12 cellular contexts compared by ENCODE assay signal in genomic region chr19:53871448-53871847, GRCh38. TPM values are rescaled to one million over a fixed set of nuclear protein-coding genes. Genes with fewer than 3 reads are reported as not detected.
DNase-seq lines count a peak whose midpoint lies in the region; ATAC-seq and TF ChIP-seq lines count a peak whose summit lies in the region.
"Had no signal": no experiment of that assay in that cellular context is flagged by ENCODE, and none has a peak within 500 bp of the region (broad histone marks: within the 10 kb centered on the region; RNA-seq: fewer than 3 reads in every experiment).

No MANE protein-coding gene starts in this region.

- H2BK120ac ChIP-seq in mesenchymal stem cell (ENCODE audit: low read depth, low read length) = no peak overlapping the region

- H3K36me3 ChIP-seq in mesenchymal stem cell (ENCODE audit: control insufficient read depth in 1 of 2, insufficient read depth in 2 of 2, low read depth in 1 of 2, low read length in 2 of 2) = peaks cover 32 to 34% of the 10 kb centered on the region in 2 experiments
- H3K36me3 ChIP-seq in OCI-LY7 (ENCODE audit: insufficient read depth, low read length) = no peaks in the 10 kb centered on the region

- H3K4me3 ChIP-seq in mesenchymal stem cell (ENCODE audit: insufficient read depth in 1 of 2, low read depth in 1 of 2, low read length in 2 of 2) (no peak overlapping the region), OCI-LY7 (ENCODE audit: low read depth, low read length, poor library complexity, severe bottlenecking) (no peak overlapping the region)

- TF ChIP-seq CTCF in HFFc6 (IDR thresholded peaks at IDR 0.05) (no peak), OCI-LY7 (conservative IDR thresholded peaks at IDR 0.05; ENCODE audit: low read length) (no peak)

- BruUV-seq in OCI-LY7 (replicated peaks; lab: Mats Ljungman, UMichigan) = no TSS peak

- H3K9me3 Mint-ChIP-seq in HFFc6 = peaks cover 11% of the 10 kb centered on the region
- H3K9me3 Mint-ChIP-seq in activated CD4-positive, alpha-beta memory T cell treated with anti-CD3 and anti-CD28 coated beads for 36 hours = no peaks in the 10 kb centered on the region

- no peak overlapping the region for H4K91ac ChIP-seq in mesenchymal stem cell (ENCODE audit: low read length)

- H3K23ac ChIP-seq in mesenchymal stem cell (ENCODE audit: low read length in 2 of 2) = no peak overlapping the region

- H3K4me1 ChIP-seq in mesenchymal stem cell (ENCODE audit: control insufficient read depth, insufficient read depth, low read depth, low read length) (peaks cover 18% of the 10 kb centered on the region), OCI-LY7 (ENCODE audit: insufficient read depth, low read length, poor library complexity, severe bottlenecking) (peaks cover 26% of the 10 kb centered on the region)

- H3K14ac ChIP-seq in mesenchymal stem cell (ENCODE audit: low read length in 2 of 2) = no peak overlapping the region

- H4K20me1 ChIP-seq in OCI-LY7 (ENCODE audit: insufficient read depth, low read length) = no peaks in the 10 kb centered on the region

- H3K9me3 ChIP-seq in mesenchymal stem cell (ENCODE audit: control insufficient read depth, low read length) (no peaks in the 10 kb centered on the region), OCI-LY7 (ENCODE audit: low read length) (no peaks in the 10 kb centered on the region)

- no peak overlapping the region for H4K8ac ChIP-seq in mesenchymal stem cell (ENCODE audit: low read length)

- H3K79me1 ChIP-seq in mesenchymal stem cell (replicated peaks; ENCODE audit: low read length, poor library complexity, severe bottlenecking) = peaks cover 20% of the 10 kb centered on the region

- intact Hi-C loops in activated CD4-positive, alpha-beta memory T cell treated with anti-CD3 and anti-CD28 coated beads for 36 hours (cut with micrococcal nuclease) = no loop called here
- intact Hi-C loops in OCI-LY7 (cut with micrococcal nuclease; ENCODE audit: unreplicated experiment) = no loop called here

- H2BK15ac ChIP-seq in mesenchymal stem cell (ENCODE audit: low read depth, poor library complexity, severe bottlenecking) = no peak overlapping the region

- no peak overlapping the region for H2BK5ac ChIP-seq in mesenchymal stem cell (ENCODE audit: low read depth, low read length, poor library complexity, severe bottlenecking)

- H3K27ac ChIP-seq in mesenchymal stem cell (ENCODE audit: low read length, poor library complexity, severe bottlenecking) = no peak overlapping the region
- no peak overlapping the region for H3K27ac ChIP-seq in OCI-LY7 (ENCODE audit: low read depth, low read length, poor library complexity, severe bottlenecking)

- H2AFZ ChIP-seq in mesenchymal stem cell (ENCODE audit: low read depth, low read length) = no peak overlapping the region
- no peak overlapping the region for H2AFZ ChIP-seq in OCI-LY7 (ENCODE audit: low read length)

- no peak for ATAC-seq in GM18907 (IDR thresholded peaks at IDR 0.05; ENCODE audit: unreplicated experiment)

- no peak overlapping the region for H2BK12ac ChIP-seq in mesenchymal stem cell (ENCODE audit: low read length in 2 of 2)

- no peak overlapping the region for H3K18ac ChIP-seq in mesenchymal stem cell (ENCODE audit: low read depth in 1 of 2, low read length in 2 of 2)

- peaks cover 58% of the 10 kb centered on the region for H3K36me3 Mint-ChIP-seq in HFFc6 (ENCODE audit: low read depth)
- H3K36me3 Mint-ChIP-seq in activated CD4-positive, alpha-beta memory T cell treated with anti-CD3 and anti-CD28 coated beads for 36 hours = peaks cover 17% of the 10 kb centered on the region

- peak overlapping the region; percentile 54 for H3K9ac ChIP-seq in mesenchymal stem cell (ENCODE audit: low read length)

- 91% methylated on average over 6 of the region's 7 CpGs for WGBS in mesenchymal stem cell

- H3K27me3 Mint-ChIP-seq in HFFc6 (ENCODE audit: insufficient read depth) = peaks cover 62% of the 10 kb centered on the region
- no peaks in the 10 kb centered on the region for H3K27me3 Mint-ChIP-seq in activated CD4-positive, alpha-beta memory T cell treated with anti-CD3 and anti-CD28 coated beads for 36 hours

- H3K4me3 Mint-ChIP-seq in HFFc6 = peak overlapping the region; percentile 71
- no peak overlapping the region for H3K4me3 Mint-ChIP-seq in activated CD4-positive, alpha-beta memory T cell treated with anti-CD3 and anti-CD28 coated beads for 36 hours

- POLR2A ChIA-PET in activated CD4-positive, alpha-beta memory T cell treated with anti-CD3 and anti-CD28 coated beads for 36 hours (lab: Charles Lee) = no interaction called here
- POLR2A ChIA-PET in OCI-LY7 (lab: Charles Lee) = no interaction called here

- H3K79me2 ChIP-seq in OCI-LY7 (ENCODE audit: insufficient read depth, low read depth, low read length) = no peaks in the 10 kb centered on the region

- no peaks in the 10 kb centered on the region for H3K9me2 ChIP-seq in OCI-LY7 (ENCODE audit: insufficient read depth, low read length)

- no peak overlapping the region for H3K4ac ChIP-seq in mesenchymal stem cell (ENCODE audit: low read depth in 1 of 2, low read length in 2 of 2)

- no peak overlapping the region for H2AK5ac ChIP-seq in mesenchymal stem cell (ENCODE audit: low read length, severe bottlenecking)

- DNase-seq in AML-193 (lab: John Stamatoyannopoulos, UW) (peak; percentile 78), HFFc6 (no peak), mesenchymal stem cell (peak; percentile 51), OCI-LY7 (ENCODE audit: low spot score) (no peak), RKO (ENCODE audit: low spot score) (no peak), NCI-H69 (lab: John Stamatoyannopoulos, UW) (no peak)
- no peak for DNase-seq in activated CD4-positive, alpha-beta memory T cell treated with anti-CD3 and anti-CD28 coated beads for 36 hours
- DNase-seq: NCI-H2081 had no signal

- H3K4me1 Mint-ChIP-seq in HFFc6 (ENCODE audit: low read depth) = peaks cover 40% of the 10 kb centered on the region
- H3K4me1 Mint-ChIP-seq in activated CD4-positive, alpha-beta memory T cell treated with anti-CD3 and anti-CD28 coated beads for 36 hours (ENCODE audit: low read depth) = peaks cover 46% of the 10 kb centered on the region

- H3K27me3 ChIP-seq in mesenchymal stem cell (ENCODE audit: control insufficient read depth in 1 of 2, insufficient read depth in 1 of 2, low read length in 2 of 2) = no peaks in the 10 kb centered on the region

- H3K27ac Mint-ChIP-seq in HFFc6 = peak overlapping the region; percentile 73
- H3K27ac Mint-ChIP-seq in activated CD4-positive, alpha-beta memory T cell treated with anti-CD3 and anti-CD28 coated beads for 36 hours = peak overlapping the region; percentile 33

- CTCF ChIA-PET in activated CD4-positive, alpha-beta memory T cell treated with anti-CD3 and anti-CD28 coated beads for 36 hours (lab: Charles Lee) = interaction anchor here (1.5 kb wide), 1 partner anchor 10 kb away, joined by 6 read pairs; the partner anchor contains the start of gene PRKCG
- CTCF ChIA-PET in OCI-LY7 (lab: Charles Lee; ENCODE audit: unreplicated experiment) = no interaction called here

- H3K4me2 ChIP-seq in mesenchymal stem cell (ENCODE audit: low read length, poor library complexity, severe bottlenecking) (no peak overlapping the region), OCI-LY7 (ENCODE audit: low read length) (no peak overlapping the region)

RNA-seq across cellular contexts. Expression of gene MYADM, which starts 3.8 kb away (rescaled TPM):
- total RNA-seq in HFFc6 (2021; fragmentation: NEBNext Ultra II Directional; extraction: Animal tissue kit (Norgen Biotek cat#: 25700)) = 100 to 1,000 TPM; 304 to 350 (median 316) TPM
- 10 to 100 TPM; 40.3 to 45.5 TPM for total RNA-seq in activated CD4-positive, alpha-beta memory T cell treated with anti-CD3 and anti-CD28 coated beads for 36 hours
- 318 TPM for polyA plus RNA-seq in mesenchymal stem cell (2013, experiment 1 of 2)
- 307 TPM for polyA plus RNA-seq in mesenchymal stem cell (2013, experiment 2 of 2)
- 0.98 and 3.2 TPM in 2 replicates for total RNA-seq in OCI-LY7 (2014; rRNA removed; shearing (Covaris generic))
- total RNA-seq in OCI-LY7 (2022) = 0.55 and 0.82 TPM in 2 replicates

RNA-seq across cellular contexts. Expression of gene PRKCG, which starts 10.5 kb away (rescaled TPM):
- under 1 TPM in 2 of 6 experiments, not detected in 4; 0.23 to 0.28 TPM for total RNA-seq in HFFc6 (2021; fragmentation: NEBNext Ultra II Directional; extraction: Animal tissue kit (Norgen Biotek cat#: 25700))
- not detected for total RNA-seq in activated CD4-positive, alpha-beta memory T cell treated with anti-CD3 and anti-CD28 coated beads for 36 hours
- 0.03 TPM for polyA plus RNA-seq in mesenchymal stem cell (2013, experiment 1 of 2)
- polyA plus RNA-seq in mesenchymal stem cell (2013, experiment 2 of 2) = 0.05 TPM
- not detected in 2 replicates for total RNA-seq in OCI-LY7 (2014; rRNA removed; shearing (Covaris generic))
- total RNA-seq in OCI-LY7 (2022) = not detected in 2 replicates
- total RNA-seq: endothelial cell of umbilical vein, pulmonary artery endothelial cell, SK-MEL-5 had no signal

RNA-seq across cellular contexts. Expression of gene CACNG7, which starts 37.6 kb away (rescaled TPM):
- total RNA-seq in HFFc6 (2021; fragmentation: NEBNext Ultra II Directional; extraction: Animal tissue kit (Norgen Biotek cat#: 25700)) = 1 to 10 TPM in 1 of 6 experiments, under 1 TPM in 5; 0.38 to 1.2 (median 0.70) TPM
- not detected for total RNA-seq in activated CD4-positive, alpha-beta memory T cell treated with anti-CD3 and anti-CD28 coated beads for 36 hours
- 0.03 TPM for polyA plus RNA-seq in mesenchymal stem cell (2013, experiment 1 of 2)
- 0.03 TPM for polyA plus RNA-seq in mesenchymal stem cell (2013, experiment 2 of 2)
- not detected in 2 replicates for total RNA-seq in OCI-LY7 (2014; rRNA removed; shearing (Covaris generic))
- total RNA-seq in OCI-LY7 (2022) = not detected in 2 replicates
- total RNA-seq: SK-MEL-5 had no signal

RNA-seq across cellular contexts. Expression of gene NLRP12, which starts 47.3 kb away (rescaled TPM):
- not detected for total RNA-seq in HFFc6 (2021; fragmentation: NEBNext Ultra II Directional; extraction: Animal tissue kit (Norgen Biotek cat#: 25700))
- total RNA-seq in activated CD4-positive, alpha-beta memory T cell treated with anti-CD3 and anti-CD28 coated beads for 36 hours = not detected
- polyA plus RNA-seq in mesenchymal stem cell (2013, experiment 1 of 2) = not detected
- not detected for polyA plus RNA-seq in mesenchymal stem cell (2013, experiment 2 of 2)
- not detected in 2 replicates for total RNA-seq in OCI-LY7 (2014; rRNA removed; shearing (Covaris generic))
- not detected in 2 replicates for total RNA-seq in OCI-LY7 (2022)
- total RNA-seq: SK-MEL-5 had no signal

Comparison
In these comparisons a context has a peak if more than half of its experiments do, and no peak if none do; other contexts are left out.
1. DNase-seq: peak in AML-193 (2 of 2) and mesenchymal stem cell (single experiment); none in HFFc6 (single experiment), activated CD4-positive, alpha-beta memory T cell treated with anti-CD3 and anti-CD28 coated beads for 36 hours (single experiment), OCI-LY7 (single experiment), RKO (single experiment) and NCI-H69 (single experiment).
2. RNA of gene MYADM, which starts 3.8 kb away (total RNA-seq): 304 to 350 TPM in HFFc6 and 40.3 to 45.5 TPM in activated CD4-positive, alpha-beta memory T cell treated with anti-CD3 and anti-CD28 coated beads for 36 hours; 0.55 to 3.2 TPM in OCI-LY7; every median in the first group is over 4 times any median in the second.